21 cellular contexts compared by ENCODE assay signal in the genomic region with DNA sequence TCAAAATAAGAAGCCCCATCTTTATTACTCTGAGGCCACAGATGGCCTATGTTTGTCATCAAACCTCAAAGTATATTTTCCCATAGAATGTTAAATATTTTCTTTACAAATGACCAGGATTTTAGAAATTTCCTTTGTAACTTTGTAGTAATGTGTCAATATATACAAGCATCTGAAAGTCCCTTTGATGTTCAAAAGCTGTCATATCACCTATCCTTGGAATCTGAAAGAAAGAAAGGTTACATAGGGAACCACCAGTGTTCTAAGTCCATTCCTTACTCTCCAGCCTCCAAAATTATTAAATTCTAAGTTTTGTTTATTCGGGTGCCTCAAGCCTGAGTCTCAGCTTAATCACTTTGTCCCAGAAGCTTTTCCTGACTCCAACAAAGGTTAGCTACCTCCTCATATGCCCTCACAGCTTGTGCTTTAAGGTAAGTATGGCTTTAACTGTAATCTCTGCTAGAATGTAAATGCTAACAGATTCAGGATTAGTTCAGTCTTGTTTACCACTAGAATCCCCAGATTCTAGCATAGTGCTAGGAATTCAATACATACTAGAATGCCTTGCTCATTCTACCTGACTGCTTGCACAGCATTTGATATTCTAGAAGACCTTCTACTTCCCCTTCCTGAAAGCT.
"Had no signal": no experiment of that assay in that cellular context is flagged by ENCODE, and none has a peak within 500 bp of the region (broad histone marks: within the 10 kb centered on the region; RNA-seq: fewer than 3 reads in every experiment).

No MANE protein-coding gene starts in this region.

- H3K9me3 ChIP-seq: lower lobe of right lung, tibial artery had no signal

- H3K27me3 Mint-ChIP-seq: activated CD4-positive, alpha-beta T cell treated with anti-CD3 and anti-CD28 coated beads for 36 hours; activated naive CD8-positive, alpha-beta T cell treated with anti-CD3 and anti-CD28 coated beads, Interleukin-2, amount 10 ng/mL, durations not matched to agents 7 days and 5 days; naive thymus-derived CD8-positive, alpha-beta T cell; progenitor cell of endocrine pancreas had no signal

- H3K4me3 Mint-ChIP-seq: activated CD4-positive, alpha-beta T cell treated with anti-CD3 and anti-CD28 coated beads for 36 hours; activated naive CD4-positive, alpha-beta T cell treated with anti-CD3 and anti-CD28 coated beads for 36 hours; activated naive CD8-positive, alpha-beta T cell treated with anti-CD3 and anti-CD28 coated beads, Interleukin-2, amount 10 ng/mL, durations not matched to agents 7 days and 5 days; activated T-cell treated with anti-CD3 and anti-CD28 coated beads, Interleukin-2, amount 50 U/mL, for 72 hours; naive thymus-derived CD8-positive, alpha-beta T cell had no signal

- FAIRE-seq: endometrium had no signal

- DNase-seq: activated CD4-positive, alpha-beta T cell treated with anti-CD3 and anti-CD28 coated beads for 36 hours; activated CD4-positive, alpha-beta T cell treated with anti-CD3 and anti-CD28 coated beads, Interleukin-2, amount 50 U/mL, for 48 hours; activated effector memory CD4-positive, alpha-beta T cell treated with Interleukin-2 at 50 U/mL for 16 hours; activated naive CD4-positive, alpha-beta T cell treated with anti-CD3 and anti-CD28 coated beads for 36 hours; activated naive CD8-positive, alpha-beta T cell treated with anti-CD3 and anti-CD28 coated beads, Interleukin-2, amount 10 ng/mL, durations not matched to agents 7 days and 5 days; activated T-cell treated with anti-CD3 and anti-CD28 coated beads, Interleukin-2, amount 50 U/mL, for 72 hours; amniotic stem cell; heart left ventricle; islet precursor cell; left colon; lower lobe of right lung; naive thymus-derived CD8-positive, alpha-beta T cell; retina; stimulated activated CD4-positive, alpha-beta T cell treated with anti-CD3 and anti-CD28 coated beads, Interleukin-12 subunit alpha, Interleukin-12 subunit beta, amount 100 ng/mL, for 4 hours; stimulated activated CD4-positive, alpha-beta T cell treated with anti-CD3 and anti-CD28 coated beads, Interleukin-4, amount 100 ng/mL, for 4 hours; stimulated activated naive CD8-positive, alpha-beta T cell treated with anti-CD3 and anti-CD28 coated beads, Interleukin-15, Interleukin-2, amounts not matched to agents 100 U/mL and 50 U/mL, for 24 hours; T-helper 1 cell; T-helper 9 cell; tibial artery had no signal

- H3K27ac Mint-ChIP-seq: activated CD4-positive, alpha-beta T cell treated with anti-CD3 and anti-CD28 coated beads for 36 hours; activated naive CD4-positive, alpha-beta T cell treated with anti-CD3 and anti-CD28 coated beads for 36 hours; activated naive CD8-positive, alpha-beta T cell treated with anti-CD3 and anti-CD28 coated beads, Interleukin-2, amount 10 ng/mL, durations not matched to agents 7 days and 5 days; activated T-cell treated with anti-CD3 and anti-CD28 coated beads, Interleukin-2, amount 50 U/mL, for 72 hours; naive thymus-derived CD8-positive, alpha-beta T cell; progenitor cell of endocrine pancreas had no signal

- H3K4me3 ChIP-seq: heart left ventricle, lower lobe of right lung, tibial artery had no signal

- H3K36me3 ChIP-seq: heart left ventricle, lower lobe of right lung, tibial artery had no signal

- H3K27me3 ChIP-seq: heart left ventricle, tibial artery had no signal

- H3K4me1 ChIP-seq: heart left ventricle, lower lobe of right lung, tibial artery had no signal

- H3K4me1 Mint-ChIP-seq: activated CD4-positive, alpha-beta T cell treated with anti-CD3 and anti-CD28 coated beads for 36 hours; activated naive CD8-positive, alpha-beta T cell treated with anti-CD3 and anti-CD28 coated beads, Interleukin-2, amount 10 ng/mL, durations not matched to agents 7 days and 5 days had no signal

- H3K27ac ChIP-seq: heart left ventricle, lower lobe of right lung, tibial artery had no signal

- ATAC-seq: activated CD4-positive, alpha-beta T cell treated with anti-CD3 and anti-CD28 coated beads for 36 hours; activated T-cell treated with anti-CD3 and anti-CD28 coated beads, Interleukin-2, amount 50 U/mL, for 72 hours; heart left ventricle; left colon; lower lobe of right lung; naive thymus-derived CD8-positive, alpha-beta T cell; stimulated activated naive CD8-positive, alpha-beta T cell treated with anti-CD3 and anti-CD28 coated beads, Interleukin-15, Interleukin-2, amounts not matched to agents 100 U/mL and 50 U/mL, for 24 hours had no signal
